ENCODE assay signal across 15 cellular contexts in the genomic region with DNA sequence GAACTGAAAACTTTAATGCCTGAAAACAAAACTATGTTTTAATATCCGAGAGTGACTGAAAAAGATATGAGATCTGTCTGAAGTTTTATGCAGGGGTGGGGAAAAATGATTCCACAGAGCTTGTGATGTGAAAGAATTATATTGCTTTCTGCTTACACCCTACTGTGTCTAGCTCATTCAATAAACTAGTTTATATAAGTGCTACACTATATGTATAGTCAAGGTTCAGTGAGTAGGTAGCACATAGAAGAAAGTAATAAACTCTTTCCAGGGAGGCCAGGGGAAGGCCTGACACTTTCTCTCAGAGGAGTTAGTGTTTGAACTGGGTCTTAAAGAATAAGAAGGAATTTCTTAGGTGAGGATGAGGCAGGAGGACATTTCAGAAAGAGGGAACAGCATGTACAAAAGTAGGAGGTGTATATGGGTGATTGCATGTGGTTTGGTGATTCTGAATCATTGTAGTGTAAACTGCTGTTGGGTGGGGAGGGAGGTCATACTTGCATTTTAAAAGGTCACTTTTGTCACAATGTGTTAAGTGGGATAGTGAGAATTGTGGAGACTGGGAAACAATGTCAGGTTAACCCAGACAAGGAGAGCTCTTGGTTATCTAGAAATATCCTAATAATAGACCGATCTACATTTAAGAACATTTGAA. TPM values are rescaled to one million over a fixed set of nuclear protein-coding genes. Genes with fewer than 3 reads are reported as not detected.
A peak's percentile ranks its signal among the peaks of the same experiment; 100 is the strongest.
DNase-seq lines count a peak whose midpoint lies in the region; ATAC-seq and TF ChIP-seq lines count a peak whose summit lies in the region.
"Had no signal": no experiment of that assay in that cellular context is flagged by ENCODE, and none has a peak within 500 bp of the region (broad histone marks: within the 10 kb centered on the region; RNA-seq: fewer than 3 reads in every experiment).

No MANE protein-coding gene starts in this region.

- H3K9me3 ChIP-seq in PC-3 (ENCODE audit: low read length) (no peaks in the 10 kb centered on the region), adrenal gland (replicated peaks in 1 of 3) (no peaks in the 10 kb centered on the region), tibial nerve (no peaks in the 10 kb centered on the region)
- H3K9me3 ChIP-seq: SJCRH30 had no signal

- H3K4me1 ChIP-seq in PC-3 (ENCODE audit: insufficient read depth, low read length) (no peaks in the 10 kb centered on the region), adrenal gland (replicated peaks in 1 of 2) (no peaks in the 10 kb centered on the region), tibial nerve (no peaks in the 10 kb centered on the region)
- H3K4me1 ChIP-seq: SJCRH30 had no signal

- no peaks in the 10 kb centered on the region for H4K20me1 ChIP-seq in PC-3 (ENCODE audit: low read length)

- H3K79me2 ChIP-seq in PC-3 (ENCODE audit: low read length): no peaks in the 10 kb centered on the region

- peak; percentile 16 for DNase-seq in activated CD8-positive, alpha-beta T cell treated with anti-CD3 and anti-CD28 coated beads for 36 hours
- DNase-seq in activated CD8-positive, alpha-beta T cell treated with anti-CD3 and anti-CD28 coated beads, Interleukin-2, amount 10 ng/mL, durations not matched to agents 7 days and 5 days: no peak
- DNase-seq in PC-3: no peak
- no peak for DNase-seq in central memory CD8-positive, alpha-beta T cell (ENCODE audit: low spot score in 2 of 2)
- DNase-seq in stimulated activated naive CD8-positive, alpha-beta T cell treated with anti-CD3 and anti-CD28 coated beads, Interleukin-15, amount 100 ng/mL, for 72 hours: no peak
- DNase-seq in adrenal gland: no peak
- DNase-seq in tibial nerve (ENCODE audit: low spot score in 2 of 2): no peak
- DNase-seq: AML-193, DMS 273 treated with DMSO at 0.1 percent for 48 hours, NCI-H1417 treated with DMSO at 0.1 percent for 48 hours, NCI-H1930, SJCRH30 had no signal

- no peak overlapping the region for H3K27ac ChIP-seq in PC-3 (ENCODE audit: low read length)
- no peak overlapping the region for H3K27ac ChIP-seq in adrenal gland
- no peak overlapping the region for H3K27ac ChIP-seq in tibial nerve
- H3K27ac ChIP-seq: SJCRH30 had no signal

- peak overlapping the region; percentile 80 for H3K27ac Mint-ChIP-seq in activated CD8-positive, alpha-beta T cell treated with anti-CD3 and anti-CD28 coated beads for 36 hours
- H3K27ac Mint-ChIP-seq in activated CD8-positive, alpha-beta T cell treated with anti-CD3 and anti-CD28 coated beads, Interleukin-2, amount 10 ng/mL, durations not matched to agents 7 days and 5 days: no peak overlapping the region
- peak overlapping the region; percentile 59 for H3K27ac Mint-ChIP-seq in central memory CD8-positive, alpha-beta T cell (ENCODE audit: low read depth)
- H3K27ac Mint-ChIP-seq in stimulated activated naive CD8-positive, alpha-beta T cell treated with anti-CD3 and anti-CD28 coated beads, Interleukin-15, amount 100 ng/mL, for 72 hours: peak overlapping the region; percentile 23 to 81
- H3K27ac Mint-ChIP-seq: CD14-positive monocyte had no signal

- no peak overlapping the region for H2AFZ ChIP-seq in PC-3 (ENCODE audit: low read length)

- TF ChIP-seq POLR2A in adrenal gland (IDR thresholded peaks at IDR 0.05): no peak
- no peak for TF ChIP-seq POLR2A in tibial nerve (IDR thresholded peaks at IDR 0.05)

- TF ChIP-seq CTCF in activated CD8-positive, alpha-beta T cell treated with anti-CD3 and anti-CD28 coated beads for 36 hours (IDR thresholded peaks at IDR 0.05): no peak
- TF ChIP-seq CTCF in PC-3 (conservative IDR thresholded peaks at IDR 0.05; ENCODE audit: low read depth, low read length) (no peak), adrenal gland (IDR thresholded peaks at IDR 0.05) (no peak), tibial nerve (IDR thresholded peaks at IDR 0.05) (no peak)

- no peaks in the 10 kb centered on the region for H3K9me3 Mint-ChIP-seq in activated CD8-positive, alpha-beta T cell treated with anti-CD3 and anti-CD28 coated beads for 36 hours
- H3K9me3 Mint-ChIP-seq in activated CD8-positive, alpha-beta T cell treated with anti-CD3 and anti-CD28 coated beads, Interleukin-2, amount 10 ng/mL, durations not matched to agents 7 days and 5 days (ENCODE audit: insufficient read depth): peaks cover 4% of the 10 kb centered on the region
- H3K9me3 Mint-ChIP-seq in central memory CD8-positive, alpha-beta T cell: no peaks in the 10 kb centered on the region
- peaks cover 0 to 6% of the 10 kb centered on the region in 2 donors for H3K9me3 Mint-ChIP-seq in stimulated activated naive CD8-positive, alpha-beta T cell treated with anti-CD3 and anti-CD28 coated beads, Interleukin-15, amount 100 ng/mL, for 72 hours

- H3K27me3 ChIP-seq in PC-3 (ENCODE audit: low read length) (no peaks in the 10 kb centered on the region), adrenal gland (no peaks in the 10 kb centered on the region), tibial nerve (no peaks in the 10 kb centered on the region)
- H3K27me3 ChIP-seq: SJCRH30 had no signal

- CTCF ChIA-PET in activated CD8-positive, alpha-beta T cell treated with anti-CD3 and anti-CD28 coated beads for 36 hours (lab: Charles Lee): interaction anchor here (1.4 kb wide), 1 partner anchor 20 kb away, joined by 3 read pairs; no protein-coding TSS in a partner anchor
- CTCF ChIA-PET in activated CD8-positive, alpha-beta T cell treated with anti-CD3 and anti-CD28 coated beads, Interleukin-2, amount 10 ng/mL, durations not matched to agents 7 days and 5 days (lab: Charles Lee): interaction anchor here (0.6 kb wide), 1 partner anchor 46 kb away, joined by 3 read pairs; no protein-coding TSS in a partner anchor
- CTCF ChIA-PET in PC-3 (lab: Charles Lee): no interaction called here

- no TSS peak for BruUV-seq in PC-3 (replicated peaks; lab: Mats Ljungman, UMichigan)

- no peak for TF ChIP-seq EP300 in tibial nerve (IDR thresholded peaks at IDR 0.05)

- no peaks in the 10 kb centered on the region for H3K9me2 ChIP-seq in PC-3 (replicated peaks; ENCODE audit: low read length)

- H3K36me3 Mint-ChIP-seq in activated CD8-positive, alpha-beta T cell treated with anti-CD3 and anti-CD28 coated beads for 36 hours (ENCODE audit: low read depth): peaks cover 7% of the 10 kb centered on the region
- peaks cover 13% of the 10 kb centered on the region for H3K36me3 Mint-ChIP-seq in activated CD8-positive, alpha-beta T cell treated with anti-CD3 and anti-CD28 coated beads, Interleukin-2, amount 10 ng/mL, durations not matched to agents 7 days and 5 days (ENCODE audit: low read depth)
- peaks cover 5% of the 10 kb centered on the region for H3K36me3 Mint-ChIP-seq in central memory CD8-positive, alpha-beta T cell (ENCODE audit: insufficient read depth)
- H3K36me3 Mint-ChIP-seq: CD14-positive monocyte had no signal

- H3F3A ChIP-seq in PC-3 (ENCODE audit: low read length, unreplicated experiment): no peaks in the 10 kb centered on the region

- WGBS in adrenal gland, 4 donors: 55 to 65% (median 62%) methylated on average over 2 of the region's 2 CpGs
- 76% methylated on average over 2 of the region's 2 CpGs for WGBS in tibial nerve, 2 donors

- POLR2A ChIA-PET in activated CD8-positive, alpha-beta T cell treated with anti-CD3 and anti-CD28 coated beads for 36 hours (lab: Charles Lee): interaction anchor here (0.5 to 1.4 kb wide), 2 partner anchors 38 to 80 kb away, joined by 3 read pairs; partner anchors contain the start of gene SH2D1A
- POLR2A ChIA-PET in activated CD8-positive, alpha-beta T cell treated with anti-CD3 and anti-CD28 coated beads, Interleukin-2, amount 10 ng/mL, durations not matched to agents 7 days and 5 days (lab: Charles Lee): interaction anchor here (0.7 kb wide), 1 partner anchor 30 kb away, joined by 3 read pairs; no protein-coding TSS in a partner anchor
- POLR2A ChIA-PET in PC-3 (lab: Charles Lee; ENCODE audit: unreplicated experiment): no interaction called here

- H3K27me3 Mint-ChIP-seq in activated CD8-positive, alpha-beta T cell treated with anti-CD3 and anti-CD28 coated beads for 36 hours: no peaks in the 10 kb centered on the region
- no peaks in the 10 kb centered on the region for H3K27me3 Mint-ChIP-seq in activated CD8-positive, alpha-beta T cell treated with anti-CD3 and anti-CD28 coated beads, Interleukin-2, amount 10 ng/mL, durations not matched to agents 7 days and 5 days (ENCODE audit: low read depth)
- no peaks in the 10 kb centered on the region for H3K27me3 Mint-ChIP-seq in central memory CD8-positive, alpha-beta T cell
- H3K27me3 Mint-ChIP-seq in stimulated activated naive CD8-positive, alpha-beta T cell treated with anti-CD3 and anti-CD28 coated beads, Interleukin-15, amount 100 ng/mL, for 72 hours: no peaks in the 10 kb centered on the region

- H3K4me2 ChIP-seq in PC-3 (ENCODE audit: low read length): no peak overlapping the region

- H3K4me1 Mint-ChIP-seq in activated CD8-positive, alpha-beta T cell treated with anti-CD3 and anti-CD28 coated beads for 36 hours (ENCODE audit: low read depth): peaks cover 26% of the 10 kb centered on the region
- peaks cover 3% of the 10 kb centered on the region for H3K4me1 Mint-ChIP-seq in activated CD8-positive, alpha-beta T cell treated with anti-CD3 and anti-CD28 coated beads, Interleukin-2, amount 10 ng/mL, durations not matched to agents 7 days and 5 days (ENCODE audit: low read depth)
- H3K4me1 Mint-ChIP-seq in central memory CD8-positive, alpha-beta T cell: peaks cover 37% of the 10 kb centered on the region
- peaks cover 25% of the 10 kb centered on the region for H3K4me1 Mint-ChIP-seq in stimulated activated naive CD8-positive, alpha-beta T cell treated with anti-CD3 and anti-CD28 coated beads, Interleukin-15, amount 100 ng/mL, for 72 hours

- intact Hi-C loops in activated CD8-positive, alpha-beta T cell treated with anti-CD3 and anti-CD28 coated beads for 36 hours (cut with micrococcal nuclease): no loop called here
- intact Hi-C loops in PC-3 (cut with micrococcal nuclease) (no loop called here), adrenal gland (cut with DNase I) (no loop called here)

- ATAC-seq in activated CD8-positive, alpha-beta T cell treated with anti-CD3 and anti-CD28 coated beads for 36 hours: peak; percentile 85
- no peak for ATAC-seq in activated CD8-positive, alpha-beta T cell treated with anti-CD3 and anti-CD28 coated beads, Interleukin-2, amount 10 ng/mL, durations not matched to agents 7 days and 5 days
- ATAC-seq in PC-3: peak; percentile 60
- no peak for ATAC-seq in central memory CD8-positive, alpha-beta T cell (replicated peaks; ENCODE audit: extremely low read depth, poor library complexity, severe bottlenecking)
- no peak for ATAC-seq in stimulated activated naive CD8-positive, alpha-beta T cell treated with anti-CD3 and anti-CD28 coated beads, Interleukin-15, amount 100 ng/mL, for 72 hours
- ATAC-seq in GM21717 (IDR thresholded peaks at IDR 0.05; ENCODE audit: unreplicated experiment): no peak
- ATAC-seq: HCT116 had no signal

- no peaks in the 10 kb centered on the region for H3K36me3 ChIP-seq in PC-3 (ENCODE audit: low read depth, low read length)
- no peaks in the 10 kb centered on the region for H3K36me3 ChIP-seq in adrenal gland (replicated peaks in 1 of 2)
- H3K36me3 ChIP-seq in tibial nerve: no peaks in the 10 kb centered on the region
- H3K36me3 ChIP-seq: SJCRH30 had no signal

- no peak overlapping the region for H3K4me3 Mint-ChIP-seq in activated CD8-positive, alpha-beta T cell treated with anti-CD3 and anti-CD28 coated beads for 36 hours
- H3K4me3 Mint-ChIP-seq in activated CD8-positive, alpha-beta T cell treated with anti-CD3 and anti-CD28 coated beads, Interleukin-2, amount 10 ng/mL, durations not matched to agents 7 days and 5 days: no peak overlapping the region
- H3K4me3 Mint-ChIP-seq in central memory CD8-positive, alpha-beta T cell: no peak overlapping the region
- no peak overlapping the region for H3K4me3 Mint-ChIP-seq in stimulated activated naive CD8-positive, alpha-beta T cell treated with anti-CD3 and anti-CD28 coated beads, Interleukin-15, amount 100 ng/mL, for 72 hours
- H3K4me3 Mint-ChIP-seq: CD14-positive monocyte had no signal

- H3K4me3 ChIP-seq in PC-3 (ENCODE audit: low read length) (no peak overlapping the region), adrenal gland (no peak overlapping the region), tibial nerve (no peak overlapping the region)
- H3K4me3 ChIP-seq: SJCRH30 had no signal

- no peak overlapping the region for H3K9ac ChIP-seq in PC-3 (ENCODE audit: low read length)

RNA-seq across cellular contexts. Expression of gene TEX13D, which starts 25.1 kb away (rescaled TPM):
- total RNA-seq in activated CD8-positive, alpha-beta T cell treated with anti-CD3 and anti-CD28 coated beads for 36 hours: under 1 TPM in 1 of 2 experiments, not detected in 1; 0.23 TPM
- total RNA-seq in activated CD8-positive, alpha-beta T cell treated with anti-CD3 and anti-CD28 coated beads, Interleukin-2, amount 10 ng/mL, durations not matched to agents 7 days and 5 days: not detected
- total RNA-seq in PC-3 (2014; rRNA removed) (not detected in 2 replicates), adrenal gland (not detected), tibial nerve (not detected)
- polyA plus RNA-seq in adrenal gland: not detected
- total RNA-seq: SJCRH30 had no signal
- polyA plus RNA-seq: CD14-positive monocyte had no signal

RNA-seq across cellular contexts. Expression of gene SH2D1A, which starts 39.0 kb away (rescaled TPM):
- total RNA-seq in activated CD8-positive, alpha-beta T cell treated with anti-CD3 and anti-CD28 coated beads for 36 hours: 10 to 100 TPM; 40.9 to 43.2 TPM
- 10 to 100 TPM; 42.0 to 42.1 TPM for total RNA-seq in activated CD8-positive, alpha-beta T cell treated with anti-CD3 and anti-CD28 coated beads, Interleukin-2, amount 10 ng/mL, durations not matched to agents 7 days and 5 days
- 0.12 TPM in 1 of 2 replicates, not detected in the other for total RNA-seq in PC-3 (2014; rRNA removed)
- 1 to 10 TPM in 2 of 8 donors, under 1 TPM in 3, not detected in 3; 0.15 to 1.4 (median 0.54) TPM for total RNA-seq in adrenal gland
- under 1 TPM; 0.10 to 0.48 (median 0.35) TPM for polyA plus RNA-seq in adrenal gland
- 1 to 10 TPM in 1 of 4 donors, under 1 TPM in 1, not detected in 2; 0.60 to 4.2 TPM for total RNA-seq in tibial nerve
- total RNA-seq: SJCRH30 had no signal

Comparison
In these comparisons a context has a peak if more than half of its experiments do, and no peak if none do; other contexts are left out.
1. ATAC-seq: peak in activated CD8-positive, alpha-beta T cell treated with anti-CD3 and anti-CD28 coated beads for 36 hours (single experiment) and PC-3 (single experiment); none in activated CD8-positive, alpha-beta T cell treated with anti-CD3 and anti-CD28 coated beads, Interleukin-2, amount 10 ng/mL, durations not matched to agents 7 days and 5 days (single experiment), central memory CD8-positive, alpha-beta T cell (single experiment), stimulated activated naive CD8-positive, alpha-beta T cell treated with anti-CD3 and anti-CD28 coated beads, Interleukin-15, amount 100 ng/mL, for 72 hours (single experiment) and GM21717 (single experiment).
2. RNA of gene SH2D1A, which starts 39.0 kb away (total RNA-seq): 40.9 to 43.2 TPM in activated CD8-positive, alpha-beta T cell treated with anti-CD3 and anti-CD28 coated beads for 36 hours and 42.0 to 42.1 TPM in activated CD8-positive, alpha-beta T cell treated with anti-CD3 and anti-CD28 coated beads, Interleukin-2, amount 10 ng/mL, durations not matched to agents 7 days and 5 days; 0.60 to 4.2 TPM in tibial nerve, 0.15 to 1.4 TPM in adrenal gland and 0.12 TPM in PC-3; every median in the first group is over 4 times any median in the second.